In the genomic region with DNA sequence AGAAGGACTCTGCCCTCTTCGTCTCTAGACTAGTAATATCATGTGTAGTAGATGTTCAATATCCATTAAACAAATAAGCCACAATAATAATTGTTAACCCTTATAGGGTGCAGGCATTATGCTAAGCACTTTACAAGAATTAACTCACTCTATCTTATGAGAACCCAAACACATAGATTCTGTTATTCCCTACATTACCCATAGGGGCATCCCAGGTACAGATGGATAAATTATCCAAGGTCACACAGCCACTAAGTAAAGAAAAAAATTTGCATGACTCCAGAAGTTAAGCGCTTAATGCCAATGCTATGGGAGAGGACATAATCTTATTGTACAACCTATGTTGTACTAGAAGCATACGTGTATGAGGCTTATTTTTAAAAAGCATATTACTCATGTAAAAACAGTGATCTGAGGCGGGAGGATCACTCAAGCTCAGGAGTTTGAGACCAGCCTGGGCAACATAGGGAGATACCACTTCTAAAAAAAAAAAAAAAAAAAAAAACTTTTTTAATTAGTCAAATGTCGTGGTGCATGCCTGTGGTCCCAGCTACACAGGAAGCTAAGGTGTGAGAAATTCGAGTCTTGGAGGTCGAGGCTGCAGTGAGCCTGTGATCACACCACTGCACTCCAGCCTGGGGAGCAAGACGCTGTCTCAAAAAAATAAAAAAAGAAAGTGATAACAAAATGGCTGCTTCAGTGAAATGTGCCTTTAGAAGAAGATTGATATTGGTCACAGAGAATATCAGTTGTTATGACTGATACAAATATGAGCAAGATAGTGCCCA, we compare ENCODE assay signal across 20 cellular contexts. TPM values are rescaled to one million over a fixed set of nuclear protein-coding genes. Genes with fewer than 3 reads are reported as not detected.
DNase-seq lines count a peak whose midpoint lies in the region; TF ChIP-seq lines count a peak whose summit lies in the region.
"Had no signal": no experiment of that assay in that cellular context is flagged by ENCODE, and none has a peak within 500 bp of the region (broad histone marks: within the 10 kb centered on the region; RNA-seq: fewer than 3 reads in every experiment).

No MANE protein-coding gene starts in this region.

- H3K9me3 Mint-ChIP-seq in MCF 10A (ENCODE audit: unreplicated experiment) (no peaks in the 10 kb centered on the region), type B pancreatic cell (peaks cover 5% of the 10 kb centered on the region)
- peaks cover 0 to 2% (median 0%) of the 10 kb centered on the region in 8 donors for H3K9me3 Mint-ChIP-seq in CD4-positive, alpha-beta memory T cell

- no peaks in the 10 kb centered on the region for H3K36me3 Mint-ChIP-seq in MCF 10A (ENCODE audit: insufficient read depth, unreplicated experiment)
- peaks cover 13% of the 10 kb centered on the region for H3K36me3 Mint-ChIP-seq in type B pancreatic cell
- no peaks in the 10 kb centered on the region for H3K36me3 Mint-ChIP-seq in CD4-positive, alpha-beta memory T cell

- no peak overlapping the region for H3K27ac Mint-ChIP-seq in MCF 10A (ENCODE audit: low read depth, unreplicated experiment)
- H3K27ac Mint-ChIP-seq in type B pancreatic cell, result no peak overlapping the region
- no peak overlapping the region for H3K27ac Mint-ChIP-seq in CD4-positive, alpha-beta memory T cell
- H3K27ac Mint-ChIP-seq: activated CD4-positive, alpha-beta T cell treated with anti-CD3 and anti-CD28 coated beads, Interleukin-2, amount 10 ng/mL, durations not matched to agents 24 days and 14 days had no signal

- H3K9ac ChIP-seq in mammary epithelial cell (ENCODE audit: insufficient read depth, low read length), result no peak overlapping the region

- CTCF ChIA-PET in MCF 10A (lab: Yijun Ruan, JAX), result interaction anchor here (0.7 to 0.9 kb wide), 2 partner anchors 328 to 531 kb away, joined by 3 to 4 read pairs; no protein-coding TSS in a partner anchor
- CTCF ChIA-PET in mammary epithelial cell (lab: Charles Lee; ENCODE audit: low non-redundant PET), result no interaction called here
- CTCF ChIA-PET in CD4-positive, alpha-beta memory T cell (lab: Charles Lee; ENCODE audit: partially characterized antibody), result no interaction called here

- no peak overlapping the region for H3K4me3 Mint-ChIP-seq in MCF 10A (ENCODE audit: unreplicated experiment)
- H3K4me3 Mint-ChIP-seq in type B pancreatic cell, result no peak overlapping the region
- H3K4me3 Mint-ChIP-seq in CD4-positive, alpha-beta memory T cell, result no peak overlapping the region
- H3K4me3 Mint-ChIP-seq: activated CD4-positive, alpha-beta T cell treated with anti-CD3 and anti-CD28 coated beads, Interleukin-2, amount 10 ng/mL, durations not matched to agents 24 days and 14 days had no signal

- in situ Hi-C loops in mammary epithelial cell (cut with MboI; ENCODE audit: low sequenced_read_pairs in 2 of 2) (no loop called here), SK-MEL-5 (cut with HindIII; ENCODE audit: low pct_unique_long_range_greater_than_20kb, low sequenced_read_pairs) (no loop called here)

- POLR2A ChIA-PET in MCF 10A (lab: Yijun Ruan, JAX), result no interaction called here
- POLR2A ChIA-PET in CD4-positive, alpha-beta memory T cell (lab: Charles Lee; ENCODE audit: partially characterized antibody), result no interaction called here

- no peak for DNase-seq in MCF 10A (ENCODE audit: unreplicated experiment)
- DNase-seq in mammary epithelial cell, result no peak
- DNase-seq in SK-MEL-5 (ENCODE audit: low read depth, low spot score), result peak; percentile 2
- DNase-seq in fibroblast of mammary gland (ENCODE audit: low read depth), result no peak
- DNase-seq in type B pancreatic cell (ENCODE audit: extremely low spot score, unreplicated experiment), result no peak
- no peak for DNase-seq in A172 (ENCODE audit: low spot score)
- no peak for DNase-seq in cerebellum (ENCODE audit: low spot score)
- DNase-seq in CD4-positive, alpha-beta memory T cell, result no peak
- DNase-seq: activated CD4-positive, alpha-beta T cell treated with anti-CD3 and anti-CD28 coated beads, Interleukin-2, amount 10 ng/mL, durations not matched to agents 24 days and 14 days; activated naive CD4-positive, alpha-beta T cell treated with Interleukin-2 at 50 U/mL for 16 hours; Caco-2; foreskin keratinocyte; NCI-H1417; NCI-H2171 treated with DMSO at 0.1 percent for 48 hours; NCI-H774; stimulated activated CD4-positive, alpha-beta T cell treated with anti-CD3 and anti-CD28 coated beads, Interleukin-15, amount 100 ng/mL, for 24 hours; stimulated activated naive CD4-positive, alpha-beta T cell treated with Interleukin-2 at 50 U/mL for 16 hours; SW 1271; trophoblast cell had no signal

- H3K36me3 ChIP-seq in mammary epithelial cell (ENCODE audit: insufficient read depth, low read length), result no peaks in the 10 kb centered on the region
- H3K36me3 ChIP-seq in CD4-positive, alpha-beta memory T cell (ENCODE audit: insufficient read depth, low read length), result no peaks in the 10 kb centered on the region
- H3K36me3 ChIP-seq: ascending aorta had no signal

- no peaks in the 10 kb centered on the region for H3K27me3 ChIP-seq in mammary epithelial cell (ENCODE audit: insufficient read depth, low read length)
- H3K27me3 ChIP-seq in CD4-positive, alpha-beta memory T cell (ENCODE audit: insufficient read depth, low read length), result no peaks in the 10 kb centered on the region
- H3K27me3 ChIP-seq: ascending aorta, foreskin keratinocyte had no signal

- H3K9me3 ChIP-seq in mammary epithelial cell (replicated peaks; ENCODE audit: insufficient read depth, low read length), result peaks cover 8% of the 10 kb centered on the region
- no peaks in the 10 kb centered on the region for H3K9me3 ChIP-seq in CD4-positive, alpha-beta memory T cell (ENCODE audit: control insufficient read depth in 1 of 2, low read length in 2 of 2)
- H3K9me3 ChIP-seq: ascending aorta, Caco-2 had no signal

- H3K79me2 ChIP-seq in mammary epithelial cell (ENCODE audit: insufficient read depth, low read length), result no peaks in the 10 kb centered on the region

- TF ChIP-seq CTCF in MCF 10A (IDR thresholded peaks at IDR 0.05; ENCODE audit: unreplicated experiment) (peak; percentile 20), mammary epithelial cell (conservative IDR thresholded peaks at IDR 0.05 in 1 of 2, IDR thresholded peaks at IDR 0.05 in 1 of 2; ENCODE audit: extremely low read depth in 1 of 2, insufficient read depth in 1 of 2, low read depth in 1 of 2, low read length in 2 of 2) (no peak), fibroblast of mammary gland (conservative IDR thresholded peaks at IDR 0.05; ENCODE audit: control insufficient read depth, insufficient read depth, low read depth, low read length) (peak; percentile 14), type B pancreatic cell (conservative IDR thresholded peaks at IDR 0.05) (peak; percentile 52)

- H2AFZ ChIP-seq in mammary epithelial cell (ENCODE audit: low read depth, low read length), result no peak overlapping the region

- no peaks in the 10 kb centered on the region for H4K20me1 ChIP-seq in mammary epithelial cell (ENCODE audit: insufficient read depth, low read length)

- dilution Hi-C loops in mammary epithelial cell (cut with HindIII; ENCODE audit: low sequenced_read_pairs), result no loop called here

- no peak overlapping the region for H3K27ac ChIP-seq in mammary epithelial cell (ENCODE audit: insufficient read depth, low read depth, low read length)
- no peak overlapping the region for H3K27ac ChIP-seq in CD4-positive, alpha-beta memory T cell (ENCODE audit: low read depth, low read length)
- H3K27ac ChIP-seq: ascending aorta, foreskin keratinocyte had no signal

- no TSS peak for BruUV-seq in MCF 10A (replicated peaks; lab: Mats Ljungman, UMichigan)
- no TSS peak for BruUV-seq in mammary epithelial cell (replicated peaks; lab: Mats Ljungman, UMichigan)

- 52% methylated on average over 8 of the region's 8 CpGs for WGBS in mammary epithelial cell (ENCODE audit: low coverage, missing lambda C conversion rate)

- intact Hi-C loops in MCF 10A (cut with micrococcal nuclease) (no loop called here), mammary epithelial cell (cut with micrococcal nuclease) (no loop called here)
- intact Hi-C loops in CD4-positive, alpha-beta memory T cell (cut with micrococcal nuclease), result no loop called here

- H3K4me1 Mint-ChIP-seq in MCF 10A (ENCODE audit: insufficient read depth, unreplicated experiment) (no peaks in the 10 kb centered on the region), type B pancreatic cell (ENCODE audit: unreplicated experiment) (peaks cover 8% of the 10 kb centered on the region)
- H3K4me1 Mint-ChIP-seq in CD4-positive, alpha-beta memory T cell, result peaks cover under 1 to 3% (median 1%) of the 10 kb centered on the region in 4 donors

- no peak overlapping the region for H3K4me2 ChIP-seq in mammary epithelial cell (ENCODE audit: insufficient read depth, low read depth, low read length)

- no peaks in the 10 kb centered on the region for H3K4me1 ChIP-seq in mammary epithelial cell (ENCODE audit: insufficient read depth, low read length)
- H3K4me1 ChIP-seq in CD4-positive, alpha-beta memory T cell (ENCODE audit: insufficient read depth, low read length), result peaks cover under 1% of the 10 kb centered on the region
- H3K4me1 ChIP-seq: ascending aorta, Caco-2, foreskin keratinocyte had no signal

- H3K27me3 Mint-ChIP-seq in MCF 10A (ENCODE audit: insufficient read depth, unreplicated experiment) (peaks cover 37% of the 10 kb centered on the region), type B pancreatic cell (no peaks in the 10 kb centered on the region)
- H3K27me3 Mint-ChIP-seq in CD4-positive, alpha-beta memory T cell, result no peaks in the 10 kb centered on the region
- H3K27me3 Mint-ChIP-seq: activated CD4-positive, alpha-beta T cell treated with anti-CD3 and anti-CD28 coated beads, Interleukin-2, amount 10 ng/mL, durations not matched to agents 24 days and 14 days had no signal

- H3K4me3 ChIP-seq in mammary epithelial cell (replicated peaks in 1 of 3; ENCODE audit: insufficient read depth in 1 of 3, low read depth in 2 of 3, low read length in 3 of 3) (no peak overlapping the region), fibroblast of mammary gland (ENCODE audit: control insufficient read depth, low read depth, low read length) (no peak overlapping the region)
- H3K4me3 ChIP-seq in CD4-positive, alpha-beta memory T cell (ENCODE audit: low read length in 2 of 2), result no peak overlapping the region
- H3K4me3 ChIP-seq: ascending aorta had no signal

RNA-seq across cellular contexts. Expression of gene LDB2, which starts 13.6 kb away (rescaled TPM):
- not detected in 2 replicates for total RNA-seq in MCF 10A (2022)
- total RNA-seq in mammary epithelial cell, result not detected
- polyA plus RNA-seq in mammary epithelial cell, result not detected
- polyA minus RNA-seq in mammary epithelial cell, result not detected
- total RNA-seq in SK-MEL-5 (2014; rRNA removed; shearing (Covaris generic)), result 0.08 and 0.61 TPM in 2 replicates
- polyA plus RNA-seq in SK-MEL-5 (2015; cell fraction: cytosol; rRNA removed), result 0.14 TPM in 1 of 2 replicates, not detected in the other
- polyA plus RNA-seq in SK-MEL-5 (2015; cell fraction: nucleus; rRNA removed), result 0.54 TPM in 1 of 2 replicates, not detected in the other
- total RNA-seq in type B pancreatic cell (ENCODE audit: low replicate concordance), result 1.5 and 31.5 TPM in 2 replicates
- not detected in 2 replicates for total RNA-seq in A172 (2014; rRNA removed; shearing (Covaris generic))
- 34.9 TPM for total RNA-seq in cerebellum
- not detected for total RNA-seq in CD4-positive, alpha-beta memory T cell
- not detected for polyA plus RNA-seq in CD4-positive, alpha-beta memory T cell
- total RNA-seq: activated CD4-positive, alpha-beta T cell treated with anti-CD3 and anti-CD28 coated beads, Interleukin-2, amount 10 ng/mL, durations not matched to agents 24 days and 14 days; Caco-2; foreskin keratinocyte had no signal
- polyA plus RNA-seq: foreskin keratinocyte had no signal

Comparison
In these comparisons a context has a peak if more than half of its experiments do, and no peak if none do; other contexts are left out.
1. CTCF ChIP-seq: peak in MCF 10A (single experiment), fibroblast of mammary gland (single experiment) and type B pancreatic cell (single experiment); none in mammary epithelial cell (0 of 2).